ENCODE assay signal across 25 cellular contexts in the genomic region with DNA sequence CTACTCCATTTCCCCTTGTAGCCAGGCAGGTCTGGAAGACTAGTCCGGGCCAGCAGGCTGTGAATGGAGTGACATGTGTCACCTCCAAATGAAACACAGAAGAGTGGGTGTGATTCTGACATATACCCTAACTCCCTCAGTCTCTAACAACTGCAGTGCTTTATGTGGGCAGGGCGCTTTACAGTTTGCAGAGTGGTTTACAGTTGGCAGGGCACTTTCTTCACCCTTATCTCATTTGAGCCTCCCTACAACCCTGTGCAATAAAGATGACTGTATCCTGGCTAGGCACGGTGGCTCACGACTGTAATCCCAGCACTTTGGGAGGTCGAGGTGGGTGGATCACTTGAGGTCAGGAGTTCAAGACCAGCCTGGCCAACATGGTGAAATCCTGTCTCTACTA.
"Had no signal": no experiment of that assay in that cellular context is flagged by ENCODE, and none has a peak within 500 bp of the region (broad histone marks: within the 10 kb centered on the region; RNA-seq: fewer than 3 reads in every experiment).

No MANE protein-coding gene starts in this region.

- H3K9me3 ChIP-seq: colonic mucosa, gastroesophageal sphincter, left lung, lower lobe of right lung had no signal

- H2AFZ ChIP-seq: hepatocyte had no signal

- ATAC-seq: effector memory CD8-positive, alpha-beta T cell; esophagus mucosa; foreskin keratinocyte; gastroesophageal sphincter; heart left ventricle; left lung; left ventricle myocardium superior; lower lobe of right lung had no signal

- DNase-seq: colonic mucosa; cortex of kidney; effector CD8-positive, alpha-beta T cell; effector memory CD8-positive, alpha-beta T cell; endodermal cell; erythroblast; foreskin keratinocyte; heart left ventricle; hypothalamus; immature natural killer cell; islet precursor cell; kidney; kidney glomerular epithelial cell; left lung; left ventricle myocardium superior; lower lobe of right lung; mesenchymal stem cell had no signal

- H3K4me3 ChIP-seq: colonic mucosa, gastroesophageal sphincter, heart left ventricle, hepatocyte, left lung, lower lobe of right lung had no signal

- H3K36me3 ChIP-seq: colonic mucosa, gastroesophageal sphincter, heart left ventricle, left lung, lower lobe of right lung had no signal

- H3K4me1 ChIP-seq: colonic mucosa, foreskin keratinocyte, gastroesophageal sphincter, heart left ventricle, left lung, lower lobe of right lung had no signal

- H3K27me3 ChIP-seq: colonic mucosa, foreskin keratinocyte, hepatocyte had no signal

- H3K4me2 ChIP-seq: hepatocyte had no signal

- H3K79me2 ChIP-seq: hepatocyte had no signal

- H3K27ac Mint-ChIP-seq: dendritic cell treated with granulocyte-macrophage colony-stimulating factor and Interleukin-4, amounts not matched to agents 40 ng/mL and 50 ng/mL, for 4 days; effector memory CD8-positive, alpha-beta T cell; endodermal cell; immature natural killer cell; mesothelial cell of epicardium had no signal

- H3K27ac ChIP-seq: colonic mucosa, epithelial cell of prostate, foreskin keratinocyte, gastroesophageal sphincter, heart left ventricle, hepatocyte, left lung, lower lobe of right lung had no signal

- H3K36me3 Mint-ChIP-seq: immature natural killer cell, mesothelial cell of epicardium had no signal

- FAIRE-seq: endometrium, frontal cortex, kidney had no signal

- H3K4me1 Mint-ChIP-seq: endodermal cell, immature natural killer cell had no signal

- H3K9me3 Mint-ChIP-seq: dendritic cell treated with granulocyte-macrophage colony-stimulating factor and Interleukin-4, amounts not matched to agents 40 ng/mL and 50 ng/mL, for 4 days; effector memory CD8-positive, alpha-beta T cell; mesothelial cell of epicardium had no signal

- H3K4me3 Mint-ChIP-seq: dendritic cell treated with granulocyte-macrophage colony-stimulating factor and Interleukin-4, amounts not matched to agents 40 ng/mL and 50 ng/mL, for 4 days; effector memory CD8-positive, alpha-beta T cell; endodermal cell; immature natural killer cell; mesothelial cell of epicardium had no signal
